1 cellular context compared by ENCODE assay signal in genomic region chr6:97059473-97059872, GRCh38.
TF ChIP-seq lines count a peak whose summit lies in the region.

No MANE protein-coding gene starts in this region.

TF ChIP-seq in K562, 482 proteins besides CTCF, POLR2A, EP300 and RAD21 (continued from another document):
- no peak for TF ChIP-seq ZNF140 (CRISPR knock-in tag; IDR thresholded peaks at IDR 0.05)
- no peak for TF ChIP-seq NUFIP1 (IDR thresholded peaks at IDR 0.05; ENCODE audit: partially characterized antibody)
- TF ChIP-seq ZBTB49 (CRISPR knock-in tag; IDR thresholded peaks at IDR 0.05; ENCODE audit: borderline replicate concordance) = no peak
